8 cellular contexts compared by ENCODE assay signal in the genomic region with DNA sequence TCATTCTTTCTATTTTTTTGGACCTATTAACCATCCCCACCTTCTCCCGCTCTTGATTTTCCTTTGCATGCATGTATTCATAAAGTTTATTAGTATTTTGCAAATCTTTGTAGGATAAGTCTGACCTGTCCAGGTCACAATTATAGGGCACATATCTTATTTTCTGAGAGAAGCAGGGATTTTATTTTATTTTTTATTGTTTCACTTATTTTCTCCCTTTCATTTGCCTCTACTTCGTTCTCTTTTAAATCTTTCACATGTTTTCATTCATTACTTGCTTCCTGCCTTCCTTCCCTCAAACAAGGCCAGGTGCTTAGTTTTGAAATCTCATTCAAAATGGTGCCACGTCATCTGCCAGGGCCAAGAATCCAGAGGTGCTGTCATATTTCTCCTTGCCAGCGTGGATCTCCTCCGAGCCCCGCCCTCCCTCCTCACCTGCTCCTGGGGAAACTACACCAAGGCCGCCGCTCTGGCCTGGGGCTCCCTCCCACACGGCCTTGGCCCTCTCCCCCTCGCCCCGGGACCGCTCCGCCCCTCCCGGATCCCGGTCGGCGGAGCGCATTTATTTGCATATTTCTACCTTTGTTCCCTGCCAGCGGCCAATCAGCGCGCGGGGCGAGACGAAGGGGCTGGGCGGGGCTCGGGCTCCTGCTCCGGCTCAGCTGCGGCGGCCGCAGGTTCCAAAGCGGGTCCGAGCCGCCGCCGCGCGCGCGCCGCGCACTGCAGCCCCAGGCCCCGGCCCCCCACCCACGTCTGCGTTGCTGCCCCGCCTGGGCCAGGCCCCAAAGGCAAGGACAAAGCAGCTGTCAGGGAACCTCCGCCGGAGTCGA. TPM values are rescaled to one million over a fixed set of nuclear protein-coding genes. Genes with fewer than 3 reads are reported as not detected.
A peak's percentile ranks its signal among the peaks of the same experiment; 100 is the strongest.
DNase-seq lines count a peak whose midpoint lies in the region; ATAC-seq and TF ChIP-seq lines count a peak whose summit lies in the region.

A gene (plus strand): TSS at position 654 of the 830 bp plus-strand sequence. CDS start 213 bp downstream, outside the sequence.

- no peak within 1 kb of the TSS for H3K27ac Mint-ChIP-seq in activated T-helper 2 cell treated with anti-CD3 and anti-CD28 coated beads, Interferon-gamma antibody, Interleukin-2, Interleukin-4, amounts not matched to agents 10 μg/mL and 5 μg/mL and 100 μg/mL, durations not matched to agents 14 hours and 24 hours and 36 hours
- H3K27ac Mint-ChIP-seq in naive thymus-derived CD4-positive, alpha-beta T cell, result peak within 1 kb of the TSS in 1 of 9 donors; percentile 90

- intact Hi-C loops in PC-9 (cut with micrococcal nuclease; ENCODE audit: unreplicated experiment), result loop anchor here (2.0 to 5.0 kb wide), 4 partner anchors 45 to 164 kb away; a partner anchor contains a TSS
- intact Hi-C loops in activated T-helper 2 cell treated with anti-CD3 and anti-CD28 coated beads, Interferon-gamma antibody, Interleukin-2, Interleukin-4, amounts not matched to agents 10 μg/mL and 5 μg/mL and 100 μg/mL, durations not matched to agents 14 hours and 24 hours and 36 hours (cut with micrococcal nuclease), result loop anchor here (5.0 kb wide), 2 partner anchors 36 to 106 kb away; a partner anchor contains a TSS
- intact Hi-C loops in naive thymus-derived CD4-positive, alpha-beta T cell (cut with micrococcal nuclease), result loop anchor here in 1 of 2 donors (2.0 to 5.0 kb wide), 3 partner anchors 56 to 333 kb away; a partner anchor contains a TSS

- no peak for TF ChIP-seq CTCF in PC-9 (conservative IDR thresholded peaks at IDR 0.05)
- TF ChIP-seq CTCF in fibroblast of pulmonary artery (IDR thresholded peaks at IDR 0.05; ENCODE audit: low read length, missing control alignments), result no peak

- H3K4me3 ChIP-seq in BLaER1 (peak within 1 kb of the TSS; percentile 89), PC-9 (peak within 1 kb of the TSS; percentile 65), fibroblast of pulmonary artery (replicated peaks; ENCODE audit: low read depth, low read length) (peak within 1 kb of the TSS; percentile 82)
- peak within 1 kb of the TSS; percentile 43 for H3K4me3 ChIP-seq in naive thymus-derived CD4-positive, alpha-beta T cell (ENCODE audit: low read length)

- H3K9me3 ChIP-seq in BLaER1 (no peaks in the 10 kb centered on the region), KOPT-K1 (ENCODE audit: insufficient read depth, low read length, poor library complexity, severe bottlenecking) (no peaks in the 10 kb centered on the region), PC-9 (ENCODE audit: insufficient read depth, low read depth) (no peaks in the 10 kb centered on the region)
- no peaks in the 10 kb centered on the region for H3K9me3 ChIP-seq in naive thymus-derived CD4-positive, alpha-beta T cell (ENCODE audit: control insufficient read depth in 2 of 3, low read length in 3 of 3)

- peak within 1 kb of the TSS; percentile 87 for H2AFZ ChIP-seq in PC-9

- POLR2A ChIA-PET in PC-9 (lab: Charles Lee; ENCODE audit: unreplicated experiment), result interaction anchor here (0.6 kb wide), 1 partner anchor 1782 kb away, joined by 6 read pairs; no protein-coding TSS in a partner anchor
- POLR2A ChIA-PET in naive thymus-derived CD4-positive, alpha-beta T cell (lab: Charles Lee), result no interaction called here

- BruUV-seq in PC-9 (replicated peaks; lab: Mats Ljungman, UMichigan), result no TSS peak

- H3K4me3 Mint-ChIP-seq in activated T-helper 2 cell treated with anti-CD3 and anti-CD28 coated beads, Interferon-gamma antibody, Interleukin-2, Interleukin-4, amounts not matched to agents 10 μg/mL and 5 μg/mL and 100 μg/mL, durations not matched to agents 14 hours and 24 hours and 36 hours (ENCODE audit: low read depth), result peak within 1 kb of the TSS; percentile 83
- peak within 1 kb of the TSS; percentile 70 to 91 (median 82) for H3K4me3 Mint-ChIP-seq in naive thymus-derived CD4-positive, alpha-beta T cell

- peaks cover 18% of the 10 kb centered on the region for H3F3A ChIP-seq in PC-9 (ENCODE audit: insufficient read depth, low read depth)

- peaks cover 36% of the 10 kb centered on the region for H3K79me2 ChIP-seq in PC-9 (ENCODE audit: low read depth)

- H3K4me1 Mint-ChIP-seq in activated T-helper 2 cell treated with anti-CD3 and anti-CD28 coated beads, Interferon-gamma antibody, Interleukin-2, Interleukin-4, amounts not matched to agents 10 μg/mL and 5 μg/mL and 100 μg/mL, durations not matched to agents 14 hours and 24 hours and 36 hours (ENCODE audit: low read depth), result peaks cover 21% of the 10 kb centered on the region
- H3K4me1 Mint-ChIP-seq in naive thymus-derived CD4-positive, alpha-beta T cell, result peaks cover 9 to 15% (median 11%) of the 10 kb centered on the region in 7 donors

- peaks cover 33% of the 10 kb centered on the region for H3K27me3 Mint-ChIP-seq in activated T-helper 2 cell treated with anti-CD3 and anti-CD28 coated beads, Interferon-gamma antibody, Interleukin-2, Interleukin-4, amounts not matched to agents 10 μg/mL and 5 μg/mL and 100 μg/mL, durations not matched to agents 14 hours and 24 hours and 36 hours (ENCODE audit: low read depth)
- H3K27me3 Mint-ChIP-seq in naive thymus-derived CD4-positive, alpha-beta T cell, result peaks cover 31 to 60% (median 44%) of the 10 kb centered on the region in 5 donors

- DNase-seq in PC-9 (peak; percentile 97 to 99), fibroblast of pulmonary artery (ENCODE audit: low read depth) (peak; percentile 70)
- DNase-seq in activated T-helper 2 cell treated with anti-CD3 and anti-CD28 coated beads, Interferon-gamma antibody, Interleukin-2, Interleukin-4, amounts not matched to agents 10 μg/mL and 5 μg/mL and 100 μg/mL, durations not matched to agents 14 hours and 24 hours and 36 hours (ENCODE audit: low spot score), result peak; percentile 67
- peak in 7 of 9 donors; percentile 2 to 69 (median 18) for DNase-seq in naive thymus-derived CD4-positive, alpha-beta T cell
- peak; percentile 28 for DNase-seq in stimulated activated naive CD4-positive, alpha-beta T cell treated with Interleukin-2 at 50 U/mL for 16 hours (lab: John Stamatoyannopoulos, UW)

- H3K36me3 Mint-ChIP-seq in activated T-helper 2 cell treated with anti-CD3 and anti-CD28 coated beads, Interferon-gamma antibody, Interleukin-2, Interleukin-4, amounts not matched to agents 10 μg/mL and 5 μg/mL and 100 μg/mL, durations not matched to agents 14 hours and 24 hours and 36 hours (ENCODE audit: low read depth), result no peaks in the 10 kb centered on the region
- no peaks in the 10 kb centered on the region for H3K36me3 Mint-ChIP-seq in naive thymus-derived CD4-positive, alpha-beta T cell

- peak within 1 kb of the TSS; percentile 95 for H3K4me2 ChIP-seq in BLaER1
- H3K4me2 ChIP-seq in PC-9, result peak within 1 kb of the TSS; percentile 79

- H3K27ac ChIP-seq in BLaER1, result peak within 1 kb of the TSS; percentile 75
- peak within 1 kb of the TSS; percentile 55 for H3K27ac ChIP-seq in KOPT-K1 (ENCODE audit: low read depth, low read length, poor library complexity, severe bottlenecking)
- H3K27ac ChIP-seq in PC-9, result peak within 1 kb of the TSS; percentile 60
- H3K27ac ChIP-seq in naive thymus-derived CD4-positive, alpha-beta T cell (ENCODE audit: low read depth, low read length), result no peak within 1 kb of the TSS

- ATAC-seq in GM21381 (IDR thresholded peaks at IDR 0.05; ENCODE audit: unreplicated experiment), result peak; percentile 81
- peak; percentile 83 for ATAC-seq in naive thymus-derived CD4-positive, alpha-beta T cell

- H3K9me2 ChIP-seq in PC-9 (ENCODE audit: insufficient read depth), result no peaks in the 10 kb centered on the region

- peaks cover 40% of the 10 kb centered on the region for H3K4me1 ChIP-seq in BLaER1
- H3K4me1 ChIP-seq in PC-9 (replicated peaks; ENCODE audit: insufficient read depth), result peaks cover 28% of the 10 kb centered on the region
- H3K4me1 ChIP-seq in naive thymus-derived CD4-positive, alpha-beta T cell (ENCODE audit: control insufficient read depth in 2 of 2, insufficient read depth in 2 of 2, low read length in 2 of 2), result peaks cover 0 to 5% of the 10 kb centered on the region in 2 donors

- no peaks in the 10 kb centered on the region for H3K36me3 ChIP-seq in BLaER1
- no peaks in the 10 kb centered on the region for H3K36me3 ChIP-seq in KOPT-K1 (ENCODE audit: insufficient read depth, low read length)
- H3K36me3 ChIP-seq in PC-9 (ENCODE audit: low read depth), result no peaks in the 10 kb centered on the region
- no peaks in the 10 kb centered on the region for H3K36me3 ChIP-seq in naive thymus-derived CD4-positive, alpha-beta T cell (ENCODE audit: control insufficient read depth in 2 of 3, insufficient read depth in 3 of 3, low read length in 3 of 3)

- CTCF ChIA-PET in PC-9 (lab: Charles Lee), result interaction anchor here (0.5 to 1.2 kb wide), 3 partner anchors 22 to 655 kb away, joined by 3 to 14 read pairs (median 5); no protein-coding TSS in a partner anchor
- CTCF ChIA-PET in naive thymus-derived CD4-positive, alpha-beta T cell (lab: Charles Lee), result no interaction called here

- H3K9ac ChIP-seq in BLaER1, result peak within 1 kb of the TSS; percentile 84

- H3K27me3 ChIP-seq in BLaER1, result no peaks in the 10 kb centered on the region
- H3K27me3 ChIP-seq in PC-9 (ENCODE audit: insufficient read depth, low read depth), result no peaks in the 10 kb centered on the region
- peaks cover 3 to 8% of the 10 kb centered on the region in 2 donors for H3K27me3 ChIP-seq in naive thymus-derived CD4-positive, alpha-beta T cell (ENCODE audit: control insufficient read depth in 2 of 2, insufficient read depth in 2 of 2, low read length in 2 of 2)

- no peaks in the 10 kb centered on the region for H3K9me3 Mint-ChIP-seq in activated T-helper 2 cell treated with anti-CD3 and anti-CD28 coated beads, Interferon-gamma antibody, Interleukin-2, Interleukin-4, amounts not matched to agents 10 μg/mL and 5 μg/mL and 100 μg/mL, durations not matched to agents 14 hours and 24 hours and 36 hours
- H3K9me3 Mint-ChIP-seq in naive thymus-derived CD4-positive, alpha-beta T cell, result peaks cover 0 to 2% (median 0%) of the 10 kb centered on the region in 11 donors

- H4K20me1 ChIP-seq in BLaER1 (0 out of 2 replicates have a peak, but pooled peaks cover 9% of the 10 kb centered on the region), PC-9 (ENCODE audit: insufficient read depth) (no peaks in the 10 kb centered on the region)

RNA-seq across cellular contexts. Expression of the gene that starts here (rescaled TPM):
- 26.5 and 31.1 TPM in 2 replicates for total RNA-seq in PC-9 (2021)
- 1.3 and 2.0 TPM in 2 replicates for total RNA-seq in activated T-helper 2 cell treated with anti-CD3 and anti-CD28 coated beads, Interferon-gamma antibody, Interleukin-2, Interleukin-4, amounts not matched to agents 10 μg/mL and 5 μg/mL and 100 μg/mL, durations not matched to agents 14 hours and 24 hours and 36 hours
- total RNA-seq in naive thymus-derived CD4-positive, alpha-beta T cell, result 1 to 10 TPM in 1 of 5 experiments, under 1 TPM in 2, not detected in 2; 0.31 to 2.5 (median 0.74) TPM
- polyA plus RNA-seq in naive thymus-derived CD4-positive, alpha-beta T cell, result under 1 TPM in 1 of 2 donors, not detected in 1; 0.17 TPM

Comparison
In these comparisons a context has a peak if more than half of its experiments do, and no peak if none do; other contexts are left out.
1. DNase-seq: peak in every context shown above with its lines; median percentile 98 in PC-9; 70 in fibroblast of pulmonary artery; 67 in activated T-helper 2 cell treated with anti-CD3 and anti-CD28 coated beads, Interferon-gamma antibody, Interleukin-2, Interleukin-4, amounts not matched to agents 10 μg/mL and 5 μg/mL and 100 μg/mL, durations not matched to agents 14 hours and 24 hours and 36 hours; 28 in stimulated activated naive CD4-positive, alpha-beta T cell treated with Interleukin-2 at 50 U/mL for 16 hours; 18 in naive thymus-derived CD4-positive, alpha-beta T cell.